In genomic region chr16:78761427-78761826, GRCh38 we compare ENCODE assay signal across 13 cellular contexts.
DNase-seq lines count a peak whose midpoint lies in the region; ATAC-seq and FAIRE-seq lines count a peak whose summit lies in the region.
"Had no signal": no experiment of that assay in that cellular context is flagged by ENCODE, and none has a peak within 500 bp of the region (broad histone marks: within the 10 kb centered on the region; RNA-seq: fewer than 3 reads in every experiment).

No MANE protein-coding gene starts in this region.

- peak; percentile 56 to 65 for DNase-seq in activated T-cell treated with anti-CD3 and anti-CD28 coated beads, Interleukin-2, amount 50 U/mL, for 48 hours
- DNase-seq in activated T-cell treated with anti-CD3 and anti-CD28 coated beads, Interleukin-2, amount 50 U/mL, for 1 hour: no peak
- DNase-seq in stimulated activated naive CD8-positive, alpha-beta T cell treated with anti-CD3 and anti-CD28 coated beads, Interleukin-15, Interleukin-2, amounts not matched to agents 100 U/mL and 50 U/mL, for 24 hours: peak; percentile 40
- DNase-seq in DMS79 treated with DMSO at 0.1 percent for 48 hours (lab: John Stamatoyannopoulos, UW): no peak
- DNase-seq in NCI-H2227 (lab: John Stamatoyannopoulos, UW; ENCODE audit: unreplicated experiment): no peak
- DNase-seq in small intestine: no peak
- DNase-seq: heart right ventricle, NCI-H446 treated with DMSO at 0.1 percent for 48 hours, SW 1271, upper lobe of left lung had no signal

- no peak overlapping the region for H3K4me3 ChIP-seq in small intestine (ENCODE audit: low read depth in 1 of 2, low read length in 2 of 2)
- H3K4me3 ChIP-seq: heart right ventricle, upper lobe of left lung had no signal

- WGBS in small intestine, 3 donors: 74 to 88% (median 76%) methylated on average over 5 of the region's 5 CpGs

- ATAC-seq in HG02588 (IDR thresholded peaks at IDR 0.05; ENCODE audit: unreplicated experiment) (peak; percentile 86), HG03442 (IDR thresholded peaks at IDR 0.05; ENCODE audit: unreplicated experiment) (peak; percentile 91)
- peak; percentile 60 for ATAC-seq in stimulated activated naive CD8-positive, alpha-beta T cell treated with anti-CD3 and anti-CD28 coated beads, Interleukin-15, Interleukin-2, amounts not matched to agents 100 U/mL and 50 U/mL, for 24 hours
- ATAC-seq: heart right ventricle had no signal

- FAIRE-seq in small intestine (lab: Jason Lieb, UNC): no peak
- FAIRE-seq: G401.6 had no signal

- no peaks in the 10 kb centered on the region for H3K9me3 ChIP-seq in small intestine (ENCODE audit: control insufficient read depth, low read depth)
- H3K9me3 ChIP-seq: upper lobe of left lung had no signal

- H3K36me3 ChIP-seq in small intestine (ENCODE audit: control insufficient read depth in 2 of 2, insufficient read depth in 2 of 2, low read length in 2 of 2): no peaks in the 10 kb centered on the region
- H3K36me3 ChIP-seq: heart right ventricle, upper lobe of left lung had no signal

- H3K27ac ChIP-seq in small intestine (ENCODE audit: low read depth in 1 of 2, low read length in 1 of 2): no peak overlapping the region
- H3K27ac ChIP-seq: heart right ventricle, upper lobe of left lung had no signal

- H3K27me3 ChIP-seq in small intestine (ENCODE audit: control insufficient read depth in 2 of 2, insufficient read depth in 2 of 2, low read length in 2 of 2): no peaks in the 10 kb centered on the region
- H3K27me3 ChIP-seq: heart right ventricle, upper lobe of left lung had no signal

- H3K4me1 ChIP-seq in small intestine (ENCODE audit: control insufficient read depth in 2 of 2, insufficient read depth in 1 of 2, low read depth in 1 of 2, low read length in 1 of 2): no peaks in the 10 kb centered on the region
- H3K4me1 ChIP-seq: upper lobe of left lung had no signal

Comparison
In these comparisons a context has a peak if more than half of its experiments do, and no peak if none do; other contexts are left out.
1. DNase-seq: peak in activated T-cell treated with anti-CD3 and anti-CD28 coated beads, Interleukin-2, amount 50 U/mL, for 48 hours (2 of 2) and stimulated activated naive CD8-positive, alpha-beta T cell treated with anti-CD3 and anti-CD28 coated beads, Interleukin-15, Interleukin-2, amounts not matched to agents 100 U/mL and 50 U/mL, for 24 hours (single experiment); none in activated T-cell treated with anti-CD3 and anti-CD28 coated beads, Interleukin-2, amount 50 U/mL, for 1 hour (single experiment), DMS79 treated with DMSO at 0.1 percent for 48 hours (single experiment), NCI-H2227 (single experiment) and small intestine (single experiment).
2. Peak in every context shown above with its lines, with median percentiles within 50 percentile points of each other: ATAC-seq.